34 cellular contexts compared by ENCODE assay signal in genomic region chr18:1503847-1504246, GRCh38.
"Had no signal": no experiment of that assay in that cellular context is flagged by ENCODE, and none has a peak within 500 bp of the region (broad histone marks: within the 10 kb centered on the region; RNA-seq: fewer than 3 reads in every experiment).

No MANE protein-coding gene starts in this region.

- H3K36me3 ChIP-seq: MG63 had no signal

- H3K27me3 ChIP-seq: MG63 had no signal

- DNase-seq: Karpas-422, Kasumi-1, MG63, MM.1S, MV-4-11, NCI-H1048, NCI-H1092, NCI-H1092 treated with DMSO at 0.1 percent for 48 hours, NCI-H1105, NCI-H1105 treated with DMSO at 0.1 percent for 48 hours, NCI-H1417, NCI-H1417 treated with DMSO at 0.1 percent for 48 hours, NCI-H1436, NCI-H1436 treated with DMSO at 0.1 percent for 48 hours, NCI-H146, NCI-H1694, NCI-H1694 treated with DMSO at 0.1 percent for 48 hours, NCI-H187, NCI-H187 treated with DMSO at 0.1 percent for 48 hours, NCI-H1930, NCI-H2029, NCI-H2029 treated with DMSO at 0.1 percent for 48 hours, NCI-H2081, NCI-H2081 treated with DMSO at 0.1 percent for 48 hours, NCI-H2107, NCI-H2171, NCI-H2171 treated with DMSO at 0.1 percent for 48 hours, NCI-H2227 treated with DMSO at 0.1 percent for 48 hours, NCI-H226, NCI-H345, NCI-H446, NCI-H446 treated with DMSO at 0.1 percent for 48 hours, NCI-H510A, NCI-H510A treated with DMSO at 0.1 percent for 48 hours had no signal

- H3K4me3 ChIP-seq: MG63 had no signal

- H3K9me3 ChIP-seq: MG63 had no signal
